Comparison of ENCODE assay signal across 8 cellular contexts in the genomic region with DNA sequence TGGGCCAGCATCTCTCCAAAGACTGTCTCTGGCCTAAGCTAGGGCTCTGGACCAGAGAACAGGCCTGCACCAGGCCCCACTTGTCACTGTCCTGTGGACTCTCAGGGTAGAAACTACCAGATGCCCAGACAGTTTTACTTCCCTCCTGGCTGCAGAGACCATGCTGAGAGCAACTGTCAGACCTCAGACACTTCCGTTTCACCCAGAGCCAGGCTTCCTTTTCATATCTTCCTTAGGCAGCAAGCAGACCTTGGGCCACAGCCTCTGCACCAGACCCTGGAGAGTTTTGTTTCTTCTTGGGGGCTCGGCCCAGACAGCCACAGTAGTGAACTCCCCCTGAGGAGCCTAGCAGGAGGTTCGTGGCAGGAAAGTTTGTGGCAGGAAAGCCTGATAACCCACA. TPM values are rescaled to one million over a fixed set of nuclear protein-coding genes. Genes with fewer than 3 reads are reported as not detected.
DNase-seq lines count a peak whose midpoint lies in the region; ATAC-seq and TF ChIP-seq lines count a peak whose summit lies in the region.

No MANE protein-coding gene starts in this region.

- TF ChIP-seq CTCF in GM10248 (IDR thresholded peaks at IDR 0.05; ENCODE audit: control extremely low read depth, extremely low read depth, low read depth, missing control alignments) = no peak

- CTCF ChIA-PET in GM10248 (lab: Yijun Ruan, JAX) = interaction anchor here (1.1 to 4.2 kb wide), 4 partner anchors 8 to 23 kb away, joined by 3 to 34 read pairs (median 6); partner anchors contain the start of gene FCHSD2

- H3K27me3 Mint-ChIP-seq in activated T-cell treated with anti-CD3 and anti-CD28 coated beads, Interleukin-2, amount 50 U/mL, for 72 hours (ENCODE audit: low read depth) = no peaks in the 10 kb centered on the region

- DNase-seq in GM10248 (ENCODE audit: extremely low spot score) = peak; percentile 68
- DNase-seq in activated T-cell treated with anti-CD3 and anti-CD28 coated beads, Interleukin-2, amount 50 U/mL, for 72 hours = peak in 1 of 2 donors; percentile 27
- peak; percentile 50 for DNase-seq in putamen (ENCODE audit: low spot score)
- DNase-seq in NCI-H1092 treated with DMSO at 0.1 percent for 48 hours (lab: John Stamatoyannopoulos, UW) = no peak
- no peak for DNase-seq in NCI-H2171 treated with DMSO at 0.1 percent for 48 hours (lab: John Stamatoyannopoulos, UW)
- no peak for DNase-seq in NCI-H526 treated with DMSO at 0.1 percent for 48 hours (lab: John Stamatoyannopoulos, UW)

- H3K4me3 Mint-ChIP-seq in activated T-cell treated with anti-CD3 and anti-CD28 coated beads, Interleukin-2, amount 50 U/mL, for 72 hours = peak overlapping the region; percentile 6 to 64

- peak; percentile 36 for ATAC-seq in GM19463 (IDR thresholded peaks at IDR 0.05; ENCODE audit: unreplicated experiment)
- peak; percentile 27 for ATAC-seq in HG03469 (IDR thresholded peaks at IDR 0.05; ENCODE audit: unreplicated experiment)
- peak; percentile 25 to 38 for ATAC-seq in activated T-cell treated with anti-CD3 and anti-CD28 coated beads, Interleukin-2, amount 50 U/mL, for 72 hours (replicated peaks in 1 of 2)

- peaks cover 57% of the 10 kb centered on the region for H3K4me1 Mint-ChIP-seq in activated T-cell treated with anti-CD3 and anti-CD28 coated beads, Interleukin-2, amount 50 U/mL, for 72 hours (ENCODE audit: low read depth)

- POLR2A ChIA-PET in GM10248 (lab: Yijun Ruan, JAX) = no interaction called here

- no peaks in the 10 kb centered on the region for H3K9me3 Mint-ChIP-seq in activated T-cell treated with anti-CD3 and anti-CD28 coated beads, Interleukin-2, amount 50 U/mL, for 72 hours

- no peaks in the 10 kb centered on the region for H3K36me3 Mint-ChIP-seq in activated T-cell treated with anti-CD3 and anti-CD28 coated beads, Interleukin-2, amount 50 U/mL, for 72 hours (ENCODE audit: insufficient read depth in 2 of 2)

- peak overlapping the region; percentile 85 for H3K27ac Mint-ChIP-seq in activated T-cell treated with anti-CD3 and anti-CD28 coated beads, Interleukin-2, amount 50 U/mL, for 72 hours

RNA-seq across cellular contexts. Expression of gene FCHSD2, which starts 12.1 kb away (rescaled TPM):
- total RNA-seq in activated T-cell treated with anti-CD3 and anti-CD28 coated beads, Interleukin-2, amount 50 U/mL, for 72 hours = 10 to 100 TPM; 38.3 to 47.1 TPM

Comparison
In these comparisons a context has a peak if more than half of its experiments do, and no peak if none do; other contexts are left out.
1. DNase-seq: peak in GM10248 (single experiment) and putamen (single experiment); none in NCI-H1092 treated with DMSO at 0.1 percent for 48 hours (single experiment), NCI-H2171 treated with DMSO at 0.1 percent for 48 hours (single experiment) and NCI-H526 treated with DMSO at 0.1 percent for 48 hours (single experiment).
2. Peak in every context shown above with its lines, with median percentiles within 50 percentile points of each other: ATAC-seq.